ENCODE assay signal across 8 cellular contexts in genomic region chr9:136122425-136123383, GRCh38. TPM values are rescaled to one million over a fixed set of nuclear protein-coding genes. Genes with fewer than 3 reads are reported as not detected.
A peak's percentile ranks its signal among the peaks of the same experiment; 100 is the strongest.
DNase-seq lines count a peak whose midpoint lies in the region; ATAC-seq, FAIRE-seq and TF ChIP-seq lines count a peak whose summit lies in the region.

No MANE protein-coding gene starts in this region.

- no peak overlapping the region for H3K4me3 ChIP-seq in epithelial cell of esophagus (ENCODE audit: low read length)

- DNase-seq in 8988T: peak; percentile 93
- DNase-seq in GM12891 (ENCODE audit: insufficient read length, low spot score): peak; percentile 86
- DNase-seq in NOMO-1 treated with DMSO at 0.1 percent for 48 hours (lab: John Stamatoyannopoulos, UW; ENCODE audit: unreplicated experiment): peak; percentile 55
- peak; percentile 91 for DNase-seq in activated CD8-positive, alpha-beta memory T cell treated with anti-CD3 and anti-CD28 coated beads, Interleukin-2, amount 50 U/mL, for 48 hours
- peak; percentile 55 for DNase-seq in epithelial cell of esophagus (ENCODE audit: low read depth)
- DNase-seq in myocyte (ENCODE audit: low read depth): peak; percentile 69
- DNase-seq in stimulated activated CD8-positive, alpha-beta memory T cell treated with anti-CD3 and anti-CD28 coated beads, Interleukin-7, amount 100 ng/mL, for 24 hours (ENCODE audit: low read depth): peak; percentile 44

- TF ChIP-seq POLR2A in GM12891 (IDR thresholded peaks at IDR 0.05; ENCODE audit: low read depth, low read length): no peak

- peak; percentile 92 for TF ChIP-seq CTCF in epithelial cell of esophagus (IDR thresholded peaks at IDR 0.05; ENCODE audit: insufficient read depth, low read depth, low read length, missing control alignments)

- ATAC-seq in HG02852 (IDR thresholded peaks at IDR 0.05; ENCODE audit: unreplicated experiment): no peak

- FAIRE-seq in GM12891 (lab: Jason Lieb, UNC): peak; percentile 92

TF ChIP-seq in GM12891, 5 proteins besides CTCF, POLR2A, EP300 and RAD21:
- no peak for TF ChIP-seq PAX5 (IDR thresholded peaks at IDR 0.05; ENCODE audit: insufficient read depth, low read length, severe bottlenecking)
- TF ChIP-seq POLR2AphosphoS5 (IDR thresholded peaks at IDR 0.05; ENCODE audit: low read depth, low read length): no peak
- no peak for TF ChIP-seq TAF1 (IDR thresholded peaks at IDR 0.05; ENCODE audit: low read depth, low read length)
- no peak for TF ChIP-seq POU2F2 (IDR thresholded peaks at IDR 0.05; ENCODE audit: low read depth, low read length)
- TF ChIP-seq SPI1 (IDR thresholded peaks at IDR 0.05; ENCODE audit: low read depth, low read length): no peak

RNA-seq across cellular contexts. Expression of gene TMEM250, which starts 4.0 kb away (rescaled TPM):
- 7.7 TPM for polyA plus RNA-seq in GM12891 (2012; ENCODE audit: low read depth, missing spikeins)
- 38.9 and 41.5 TPM in 2 replicates for total RNA-seq in myocyte
- polyA plus RNA-seq in myocyte (2012): 38.7 TPM

RNA-seq across cellular contexts. Expression of gene NACC2, which starts 27.6 kb away (rescaled TPM):
- 0.39 TPM for polyA plus RNA-seq in GM12891 (2012; ENCODE audit: low read depth, missing spikeins)
- total RNA-seq in myocyte: 22.8 and 31.6 TPM in 2 replicates
- 16.2 TPM for polyA plus RNA-seq in myocyte (2012)
